In genomic region chr4:77203380-77204197, GRCh38 we compare ENCODE assay signal across 8 cellular contexts. TPM values are rescaled to one million over a fixed set of nuclear protein-coding genes. Genes with fewer than 3 reads are reported as not detected.
DNase-seq lines count a peak whose midpoint lies in the region; ATAC-seq and TF ChIP-seq lines count a peak whose summit lies in the region.

No MANE protein-coding gene starts in this region.

- no peaks in the 10 kb centered on the region for H3K36me3 Mint-ChIP-seq in endodermal cell (ENCODE audit: low read depth)

- no peaks in the 10 kb centered on the region for H3K9me3 Mint-ChIP-seq in endodermal cell

- no peak overlapping the region for H3K4me3 Mint-ChIP-seq in endodermal cell

- H3K27me3 Mint-ChIP-seq in endodermal cell (ENCODE audit: insufficient read depth) = peaks cover 14% of the 10 kb centered on the region

- TF ChIP-seq CTCF in endodermal cell (conservative IDR thresholded peaks at IDR 0.05) = peak; percentile 92

- H3K4me1 Mint-ChIP-seq in endodermal cell = peaks cover 8% of the 10 kb centered on the region

- peak; percentile 70 for ATAC-seq in HG02973 (IDR thresholded peaks at IDR 0.05; ENCODE audit: unreplicated experiment)

- peaks cover 8% of the 10 kb centered on the region for H3K27me3 ChIP-seq in endodermal cell (ENCODE audit: control insufficient read depth, insufficient read depth, low read length, poor library complexity, severe bottlenecking)

- peak; percentile 17 for DNase-seq in NK-92 treated with Interleukin-12 subunit alpha and Interleukin-12 subunit beta, amount 100 ng/mL, for 24 hours (lab: John Stamatoyannopoulos, UW)
- no peak for DNase-seq in NK-92 (lab: John Stamatoyannopoulos, UW; ENCODE audit: unreplicated experiment)
- DNase-seq in NCI-H526 treated with DMSO at 0.1 percent for 48 hours (lab: John Stamatoyannopoulos, UW) = peak; percentile 1
- peak; percentile 80 for DNase-seq in activated CD8-positive, alpha-beta memory T cell treated with anti-CD3 and anti-CD28 coated beads for 24 hours
- peak; percentile 91 for DNase-seq in endodermal cell
- peak; percentile 88 for DNase-seq in midbrain (lab: John Stamatoyannopoulos, UW)
- DNase-seq in stimulated activated CD8-positive, alpha-beta memory T cell treated with anti-CD3 and anti-CD28 coated beads, Interleukin-4, amount 100 ng/mL, for 4 hours (ENCODE audit: low read depth in 2 of 2, low spot score in 1 of 2) = peak; percentile 18 to 40

- H3K9me3 ChIP-seq in endodermal cell (ENCODE audit: control insufficient read depth, low read length) = no peaks in the 10 kb centered on the region

- H3K36me3 ChIP-seq in endodermal cell (ENCODE audit: control insufficient read depth, insufficient read depth, low read length) = no peaks in the 10 kb centered on the region

- no peak overlapping the region for H3K9ac ChIP-seq in endodermal cell (ENCODE audit: extremely low read depth, low read length, poor library complexity, severe bottlenecking)

- no peak overlapping the region for H3K27ac Mint-ChIP-seq in endodermal cell

- no peak overlapping the region for H3K4me3 ChIP-seq in endodermal cell (ENCODE audit: low read length)

- 33% methylated on average over 7 to 8 of the region's 8 CpGs for WGBS in endodermal cell (ENCODE audit: insufficient coverage in 1 of 2, insufficient read length in 1 of 2), 2 experiments

- H3K4me1 ChIP-seq in endodermal cell (ENCODE audit: control insufficient read depth, insufficient read depth, low read length) = no peaks in the 10 kb centered on the region

- H3K27ac ChIP-seq in endodermal cell (ENCODE audit: low read depth, low read length) = no peak overlapping the region

RNA-seq across cellular contexts. Expression of gene CCNG2, which starts 46.6 kb away (rescaled TPM):
- 10 to 100 TPM; 39.7 to 41.5 TPM for total RNA-seq in endodermal cell
- 86.4 TPM for polyA plus RNA-seq in endodermal cell (2013, experiment 1 of 2)
- 80.4 TPM for polyA plus RNA-seq in endodermal cell (2013, experiment 2 of 2)
